In the genomic region with DNA sequence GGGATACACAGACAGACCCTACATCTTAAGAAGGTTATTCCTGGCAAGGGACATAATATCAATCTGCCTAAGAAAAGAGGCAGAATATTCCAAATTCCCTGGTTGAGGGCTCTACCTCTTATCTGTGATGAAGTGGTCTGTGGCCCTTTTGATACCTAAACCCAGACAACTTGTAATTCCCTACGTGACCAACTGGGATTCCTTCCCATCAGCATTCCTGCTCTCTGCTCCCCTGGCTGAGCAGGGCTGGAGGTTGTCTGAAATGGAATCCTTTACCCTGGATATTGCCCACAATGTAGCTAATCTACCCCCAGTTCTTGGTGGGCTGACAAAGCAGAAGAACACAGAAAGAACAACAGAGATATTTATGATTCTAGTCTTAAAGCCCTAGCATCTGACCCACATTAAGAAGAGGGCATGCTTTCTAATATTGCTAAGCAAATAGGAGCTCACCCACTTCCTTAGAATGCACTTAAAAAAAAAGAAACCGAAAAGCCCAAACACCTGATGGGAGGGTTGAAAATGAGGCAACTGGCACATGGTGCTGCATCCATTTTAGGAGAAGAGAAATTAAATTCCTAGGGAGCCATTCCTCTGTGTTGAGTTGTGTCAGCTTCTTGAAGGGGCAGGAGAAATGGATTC, we compare ENCODE assay signal across 17 cellular contexts. TPM values are rescaled to one million over a fixed set of nuclear protein-coding genes. Genes with fewer than 3 reads are reported as not detected.
DNase-seq lines count a peak whose midpoint lies in the region; ATAC-seq and TF ChIP-seq lines count a peak whose summit lies in the region.
"Had no signal": no experiment of that assay in that cellular context is flagged by ENCODE, and none has a peak within 500 bp of the region (broad histone marks: within the 10 kb centered on the region; RNA-seq: fewer than 3 reads in every experiment).

No MANE protein-coding gene starts in this region.

- H3K36me3 ChIP-seq in stomach, result no peaks in the 10 kb centered on the region
- no peaks in the 10 kb centered on the region for H3K36me3 ChIP-seq in esophagus muscularis mucosa

- in situ Hi-C loops in ACHN (cut with HindIII; ENCODE audit: low pct_ligation_motif_present, low pct_unique_long_range_greater_than_20kb, low sequenced_read_pairs), result no loop called here

- ATAC-seq in GM19455 (IDR thresholded peaks at IDR 0.05; ENCODE audit: unreplicated experiment) (peak; percentile 65), HG03280 (IDR thresholded peaks at IDR 0.05; ENCODE audit: unreplicated experiment) (peak; percentile 45)
- ATAC-seq: left ventricle myocardium superior, mucosa of descending colon had no signal

- H3K27me3 ChIP-seq in stomach (no peaks in the 10 kb centered on the region), esophagus muscularis mucosa (no peaks in the 10 kb centered on the region)

- WGBS in stomach, 5 donors, result 40 to 68% (median 49%) methylated on average over 2 of the region's 2 CpGs
- WGBS in esophagus muscularis mucosa, result 71% methylated on average over 2 of the region's 2 CpGs

- H3K4me1 ChIP-seq in stomach (peaks cover 54 to 84% (median 73%) of the 10 kb centered on the region in 4 donors), esophagus muscularis mucosa (peaks cover 53 to 79% (median 68%) of the 10 kb centered on the region in 4 donors)

- TF ChIP-seq POLR2A in stomach (IDR thresholded peaks at IDR 0.05) (no peak), esophagus muscularis mucosa (IDR thresholded peaks at IDR 0.05; ENCODE audit: low read depth) (no peak)

- intact Hi-C loops in stomach (cut with DNase I; ENCODE audit: low total_unique reads), result no loop called here
- intact Hi-C loops in esophagus muscularis mucosa (cut with DNase I), result no loop called here

- H3K9me3 ChIP-seq in stomach, result no peaks in the 10 kb centered on the region
- no peaks in the 10 kb centered on the region for H3K9me3 ChIP-seq in esophagus muscularis mucosa
- H3K9me3 ChIP-seq: mucosa of descending colon had no signal

- peak overlapping the region in 4 of 5 donors; percentile 30 to 75 (median 60) for H3K27ac ChIP-seq in stomach
- peak overlapping the region in 2 of 4 donors; percentile 8 to 14 for H3K27ac ChIP-seq in esophagus muscularis mucosa (replicated peaks in 1 of 4)

- no peak overlapping the region for H3K4me3 ChIP-seq in stomach
- no peak overlapping the region for H3K4me3 ChIP-seq in esophagus muscularis mucosa
- H3K4me3 ChIP-seq: mucosa of descending colon had no signal

- peak; percentile 47 for DNase-seq in astrocyte of the hippocampus (ENCODE audit: low read depth, low spot score)
- no peak for DNase-seq in stomach
- DNase-seq in esophagus muscularis mucosa (ENCODE audit: extremely low spot score), result no peak
- DNase-seq in ACHN, result no peak
- no peak for DNase-seq in DMS53 treated with DMSO at 0.1 percent for 48 hours (lab: John Stamatoyannopoulos, UW; ENCODE audit: unreplicated experiment)
- DNase-seq: activated CD4-positive, alpha-beta memory T cell treated with anti-CD3 and anti-CD28 coated beads for 36 hours; activated T-cell treated with anti-CD3 and anti-CD28 coated beads for 4 hours; AML-193; effector CD8-positive, alpha-beta T cell; HCEC 1CT; left ventricle myocardium superior; mucosa of descending colon; NCI-H1048; NCI-H2081; Right ventricle myocardium superior had no signal

- TF ChIP-seq CTCF in stomach (IDR thresholded peaks at IDR 0.05) (no peak), esophagus muscularis mucosa (IDR thresholded peaks at IDR 0.05) (no peak)

- TF ChIP-seq EP300 in stomach (IDR thresholded peaks at IDR 0.05) (no peak), esophagus muscularis mucosa (IDR thresholded peaks at IDR 0.05) (no peak)

RNA-seq across cellular contexts. Expression of a gene that starts 36.8 kb away (rescaled TPM):
- total RNA-seq in stomach, result 10 to 100 TPM in 4 of 5 donors, 1 to 10 TPM in 1; 4.7 to 63.8 (median 37.5) TPM
- polyA plus RNA-seq in stomach, result 10 to 100 TPM; 31.6 to 84.8 (median 39.4) TPM
- total RNA-seq in esophagus muscularis mucosa, result 10 to 100 TPM; 51.1 to 80.8 (median 66.5) TPM
